9 cellular contexts compared by ENCODE assay signal in genomic region chr3:184040010-184040409, GRCh38. TPM values are rescaled to one million over a fixed set of nuclear protein-coding genes. Genes with fewer than 3 reads are reported as not detected.
DNase-seq lines count a peak whose midpoint lies in the region; ATAC-seq, FAIRE-seq and TF ChIP-seq lines count a peak whose summit lies in the region.
"Had no signal": no experiment of that assay in that cellular context is flagged by ENCODE, and none has a peak within 500 bp of the region (broad histone marks: within the 10 kb centered on the region; RNA-seq: fewer than 3 reads in every experiment).

No MANE protein-coding gene starts in this region.

- H2AFZ ChIP-seq in endothelial cell of umbilical vein (ENCODE audit: low read depth, low read length): no peak overlapping the region

- H3K27me3 ChIP-seq in endothelial cell of umbilical vein (ENCODE audit: control insufficient read depth in 2 of 2, insufficient read depth in 2 of 2, low read length in 2 of 2): peaks cover 5 to 7% of the 10 kb centered on the region in 2 experiments
- H3K27me3 ChIP-seq in testis: no peaks in the 10 kb centered on the region

- H4K20me1 ChIP-seq in endothelial cell of umbilical vein (replicated peaks; ENCODE audit: control insufficient read depth, extremely low read depth, insufficient read depth, low read length): no peaks in the 10 kb centered on the region

- POLR2A ChIA-PET in endothelial cell of umbilical vein (lab: Charles Lee): no interaction called here

- BruUV-seq in endothelial cell of umbilical vein (replicated peaks; lab: Mats Ljungman, UMichigan): no TSS peak

- no peaks in the 10 kb centered on the region for H3K9me3 ChIP-seq in endothelial cell of umbilical vein (replicated peaks; ENCODE audit: control insufficient read depth, insufficient read depth, low read length)
- no peaks in the 10 kb centered on the region for H3K9me3 ChIP-seq in testis

- no peak overlapping the region for H3K9ac ChIP-seq in endothelial cell of umbilical vein (replicated peaks; ENCODE audit: extremely low read depth, insufficient read depth, low read length)

- ATAC-seq in HG02973 (IDR thresholded peaks at IDR 0.05; ENCODE audit: unreplicated experiment): no peak

- H3K4me1 ChIP-seq in endothelial cell of umbilical vein (ENCODE audit: control insufficient read depth, extremely low read depth, insufficient read depth, low read length) (no peaks in the 10 kb centered on the region), testis (no peaks in the 10 kb centered on the region)

- intact Hi-C loops in endothelial cell of umbilical vein (cut with micrococcal nuclease): loop anchor here (5.0 to 10.0 kb wide), 2 partner anchors 207 to 245 kb away; partner anchors contain the start of genes ALG3 and EEF1AKMT4
- intact Hi-C loops in testis (cut with DNase I; ENCODE audit: low total_unique reads): no loop called here

- no peak overlapping the region for H3K27ac Mint-ChIP-seq in activated T-cell treated with anti-CD3 and anti-CD28 coated beads, Interleukin-2, amount 50 U/mL, for 24 hours
- H3K27ac Mint-ChIP-seq: activated naive CD8-positive, alpha-beta T cell treated with anti-CD3 and anti-CD28 coated beads for 36 hours had no signal

- FAIRE-seq in endothelial cell of umbilical vein (lab: Jason Lieb, UNC): peak; percentile 68

- no peak overlapping the region for H3K4me2 ChIP-seq in endothelial cell of umbilical vein (ENCODE audit: insufficient read depth, low read length)

- no peaks in the 10 kb centered on the region for H3K36me3 ChIP-seq in endothelial cell of umbilical vein (ENCODE audit: control insufficient read depth in 2 of 2, extremely low read depth in 1 of 2, insufficient read depth in 2 of 2, low read length in 2 of 2)
- no peaks in the 10 kb centered on the region for H3K36me3 ChIP-seq in testis (ENCODE audit: low read depth, missing control alignments)

- no peaks in the 10 kb centered on the region for H3K9me3 Mint-ChIP-seq in activated T-cell treated with anti-CD3 and anti-CD28 coated beads, Interleukin-2, amount 50 U/mL, for 24 hours
- H3K9me3 Mint-ChIP-seq: activated naive CD8-positive, alpha-beta T cell treated with anti-CD3 and anti-CD28 coated beads for 36 hours had no signal

- H3K36me3 Mint-ChIP-seq in activated T-cell treated with anti-CD3 and anti-CD28 coated beads, Interleukin-2, amount 50 U/mL, for 24 hours (ENCODE audit: low read depth): no peaks in the 10 kb centered on the region
- H3K36me3 Mint-ChIP-seq: activated naive CD8-positive, alpha-beta T cell treated with anti-CD3 and anti-CD28 coated beads for 36 hours had no signal

- no peak for TF ChIP-seq POLR2A in endothelial cell of umbilical vein (IDR thresholded peaks at IDR 0.05; ENCODE audit: low read depth, low read length)
- no peak for TF ChIP-seq POLR2A in testis (IDR thresholded peaks at IDR 0.05)

- H3K4me3 Mint-ChIP-seq in activated T-cell treated with anti-CD3 and anti-CD28 coated beads, Interleukin-2, amount 50 U/mL, for 24 hours: no peak overlapping the region
- H3K4me3 Mint-ChIP-seq: activated naive CD8-positive, alpha-beta T cell treated with anti-CD3 and anti-CD28 coated beads for 36 hours had no signal

- no peaks in the 10 kb centered on the region for H3K4me1 Mint-ChIP-seq in activated T-cell treated with anti-CD3 and anti-CD28 coated beads, Interleukin-2, amount 50 U/mL, for 24 hours (ENCODE audit: low read depth)
- H3K4me1 Mint-ChIP-seq: activated naive CD8-positive, alpha-beta T cell treated with anti-CD3 and anti-CD28 coated beads for 36 hours had no signal

- H3K27ac ChIP-seq in endothelial cell of umbilical vein (ENCODE audit: insufficient read depth, low read depth, low read length) (no peak overlapping the region), testis (no peak overlapping the region)

- DNase-seq in SIG-M5 treated with dmso at 0.1 percent for 504 hours (lab: John Stamatoyannopoulos, UW; ENCODE audit: unreplicated experiment): peak; percentile 40
- no peak for DNase-seq in SIG-M5 (lab: John Stamatoyannopoulos, UW)
- peak; percentile 63 for DNase-seq in NCI-H524 treated with DMSO at 0.1 percent for 48 hours (lab: John Stamatoyannopoulos, UW)
- DNase-seq in endothelial cell of umbilical vein (ENCODE audit: low read depth, low spot score): peak; percentile 22
- peak; percentile 17 for DNase-seq in testis
- DNase-seq in activated naive CD4-positive, alpha-beta T cell (lab: John Stamatoyannopoulos, UW): no peak
- no peak for DNase-seq in activated T-cell treated with anti-CD3 and anti-CD28 coated beads, Interleukin-2, amount 50 U/mL, for 24 hours
- DNase-seq: activated naive CD8-positive, alpha-beta T cell treated with anti-CD3 and anti-CD28 coated beads for 36 hours had no signal

- dilution Hi-C loops in endothelial cell of umbilical vein (cut with MboI; ENCODE audit: extremely low pct_ligation_motif_present, low sequenced_read_pairs): no loop called here

- H3K79me2 ChIP-seq in endothelial cell of umbilical vein (ENCODE audit: control insufficient read depth, insufficient read depth, low read length): no peaks in the 10 kb centered on the region

- CTCF ChIA-PET in endothelial cell of umbilical vein (lab: Charles Lee): interaction anchor here (0.6 to 1.3 kb wide), 5 partner anchors 107 to 215 kb away, joined by 3 read pairs; no protein-coding TSS in a partner anchor

- no peak overlapping the region for H3K4me3 ChIP-seq in endothelial cell of umbilical vein (replicated peaks in 1 of 3; ENCODE audit: insufficient read depth in 1 of 3, low read depth in 1 of 3, low read length in 3 of 3)
- H3K4me3 ChIP-seq in testis: no peak overlapping the region

- WGBS in testis, 2 donors: 50 to 61% methylated on average over 3 of the region's 3 CpGs

- TF ChIP-seq CTCF in endothelial cell of umbilical vein (IDR thresholded peaks at IDR 0.05; ENCODE audit: extremely low read depth in 1 of 2, insufficient read depth in 1 of 2, low read depth in 1 of 2, low read length in 2 of 2): peak; percentile 38 to 44
- no peak for TF ChIP-seq CTCF in testis (IDR thresholded peaks at IDR 0.05)

- no peaks in the 10 kb centered on the region for H3K9me1 ChIP-seq in endothelial cell of umbilical vein (replicated peaks; ENCODE audit: control insufficient read depth, extremely low read depth, insufficient read depth, low read length)

- H3K27me3 Mint-ChIP-seq in activated T-cell treated with anti-CD3 and anti-CD28 coated beads, Interleukin-2, amount 50 U/mL, for 24 hours: no peaks in the 10 kb centered on the region

TF ChIP-seq in endothelial cell of umbilical vein, 7 proteins besides CTCF, POLR2A, EP300 and RAD21 (continues in another document):
- no peak for TF ChIP-seq MYC (IDR thresholded peaks at IDR 0.05; ENCODE audit: low read depth, low read length)
- TF ChIP-seq MAX (IDR thresholded peaks at IDR 0.05; ENCODE audit: insufficient read depth, insufficient read length): no peak
- TF ChIP-seq GATA2 (IDR thresholded peaks at IDR 0.05; ENCODE audit: insufficient read depth, insufficient read length, low read depth, low read length): no peak

RNA-seq across cellular contexts. Expression of gene HTR3D, which starts 8.5 kb away (rescaled TPM):
- total RNA-seq in endothelial cell of umbilical vein (not detected in 2 replicates), testis (not detected)
- polyA plus RNA-seq in endothelial cell of umbilical vein (not detected in 2 replicates), testis (ENCODE audit: insufficient read depth, low read depth, low replicate concordance) (not detected)
- polyA plus RNA-seq in endothelial cell of umbilical vein (2011; cell fraction: cytosol; rRNA removed): not detected in 2 replicates
- polyA plus RNA-seq in endothelial cell of umbilical vein (2011; cell fraction: nucleus; rRNA removed): not detected in 2 replicates
- polyA plus RNA-seq in endothelial cell of umbilical vein (2012): not detected in 2 replicates
- not detected in 2 replicates for polyA minus RNA-seq in endothelial cell of umbilical vein
- polyA minus RNA-seq in endothelial cell of umbilical vein (2011; cell fraction: cytosol; rRNA and poly(A)+ RNA removed): not detected
- not detected in 2 replicates for polyA minus RNA-seq in endothelial cell of umbilical vein (2011; cell fraction: nucleus; rRNA and poly(A)+ RNA removed)
- total RNA-seq: activated naive CD8-positive, alpha-beta T cell treated with anti-CD3 and anti-CD28 coated beads for 36 hours had no signal

RNA-seq across cellular contexts. Expression of gene HTR3C, which starts 12.8 kb away (rescaled TPM):
- not detected in 2 replicates for total RNA-seq in endothelial cell of umbilical vein
- not detected in 2 replicates for polyA plus RNA-seq in endothelial cell of umbilical vein
- polyA plus RNA-seq in endothelial cell of umbilical vein (2011; cell fraction: cytosol; rRNA removed): not detected in 2 replicates
- polyA plus RNA-seq in endothelial cell of umbilical vein (2011; cell fraction: nucleus; rRNA removed): not detected in 2 replicates
- polyA plus RNA-seq in endothelial cell of umbilical vein (2012): not detected in 2 replicates
- polyA minus RNA-seq in endothelial cell of umbilical vein: not detected in 2 replicates
- not detected for polyA minus RNA-seq in endothelial cell of umbilical vein (2011; cell fraction: cytosol; rRNA and poly(A)+ RNA removed)
- polyA minus RNA-seq in endothelial cell of umbilical vein (2011; cell fraction: nucleus; rRNA and poly(A)+ RNA removed): not detected in 2 replicates
- total RNA-seq in testis: under 1 TPM in 1 of 2 donors, not detected in 1; 0.31 TPM
- polyA plus RNA-seq in testis (ENCODE audit: insufficient read depth, low read depth, low replicate concordance): not detected
- total RNA-seq: activated naive CD8-positive, alpha-beta T cell treated with anti-CD3 and anti-CD28 coated beads for 36 hours had no signal

RNA-seq across cellular contexts. Expression of gene ABCC5, which starts 22.3 kb away (rescaled TPM):
- total RNA-seq in endothelial cell of umbilical vein (24.6 and 25.4 TPM in 2 replicates), testis (10 to 100 TPM; 61.5 to 77.9 TPM)
- polyA plus RNA-seq in endothelial cell of umbilical vein (18.9 and 22.5 TPM in 2 replicates), testis (ENCODE audit: insufficient read depth, low read depth, low replicate concordance) (35.2 TPM)
- polyA plus RNA-seq in endothelial cell of umbilical vein (2011; cell fraction: cytosol; rRNA removed): 13.2 and 14.0 TPM in 2 replicates
- polyA plus RNA-seq in endothelial cell of umbilical vein (2011; cell fraction: nucleus; rRNA removed): 131 and 151 TPM in 2 replicates
- polyA plus RNA-seq in endothelial cell of umbilical vein (2012): 17.9 and 20.6 TPM in 2 replicates
- 26.3 and 32.6 TPM in 2 replicates for polyA minus RNA-seq in endothelial cell of umbilical vein
- 9.6 TPM for polyA minus RNA-seq in endothelial cell of umbilical vein (2011; cell fraction: cytosol; rRNA and poly(A)+ RNA removed)
- 29.7 and 43.5 TPM in 2 replicates for polyA minus RNA-seq in endothelial cell of umbilical vein (2011; cell fraction: nucleus; rRNA and poly(A)+ RNA removed)

RNA-seq across cellular contexts. Expression of gene HTR3E, which starts 56.9 kb away (rescaled TPM):
- not detected in 2 replicates for total RNA-seq in endothelial cell of umbilical vein
- polyA plus RNA-seq in endothelial cell of umbilical vein: not detected in 2 replicates
- not detected in 2 replicates for polyA plus RNA-seq in endothelial cell of umbilical vein (2011; cell fraction: cytosol; rRNA removed)
- polyA plus RNA-seq in endothelial cell of umbilical vein (2011; cell fraction: nucleus; rRNA removed): not detected in 2 replicates
- not detected in 2 replicates for polyA plus RNA-seq in endothelial cell of umbilical vein (2012)
- not detected in 2 replicates for polyA minus RNA-seq in endothelial cell of umbilical vein
- not detected for polyA minus RNA-seq in endothelial cell of umbilical vein (2011; cell fraction: cytosol; rRNA and poly(A)+ RNA removed)
- not detected in 2 replicates for polyA minus RNA-seq in endothelial cell of umbilical vein (2011; cell fraction: nucleus; rRNA and poly(A)+ RNA removed)
- under 1 TPM; 0.31 to 0.63 TPM for total RNA-seq in testis
- not detected for polyA plus RNA-seq in testis (ENCODE audit: insufficient read depth, low read depth, low replicate concordance)
- total RNA-seq: activated naive CD8-positive, alpha-beta T cell treated with anti-CD3 and anti-CD28 coated beads for 36 hours had no signal

Comparison
In these comparisons a context has a peak if more than half of its experiments do, and no peak if none do; other contexts are left out.
1. DNase-seq: peak in SIG-M5 treated with dmso at 0.1 percent for 504 hours (single experiment), NCI-H524 treated with DMSO at 0.1 percent for 48 hours (single experiment), endothelial cell of umbilical vein (single experiment) and testis (single experiment); none in SIG-M5 (single experiment), activated naive CD4-positive, alpha-beta T cell (0 of 4) and activated T-cell treated with anti-CD3 and anti-CD28 coated beads, Interleukin-2, amount 50 U/mL, for 24 hours (single experiment).
2. CTCF ChIP-seq: peak in endothelial cell of umbilical vein (2 of 2); none in testis (0 of 3).